In the genomic region with DNA sequence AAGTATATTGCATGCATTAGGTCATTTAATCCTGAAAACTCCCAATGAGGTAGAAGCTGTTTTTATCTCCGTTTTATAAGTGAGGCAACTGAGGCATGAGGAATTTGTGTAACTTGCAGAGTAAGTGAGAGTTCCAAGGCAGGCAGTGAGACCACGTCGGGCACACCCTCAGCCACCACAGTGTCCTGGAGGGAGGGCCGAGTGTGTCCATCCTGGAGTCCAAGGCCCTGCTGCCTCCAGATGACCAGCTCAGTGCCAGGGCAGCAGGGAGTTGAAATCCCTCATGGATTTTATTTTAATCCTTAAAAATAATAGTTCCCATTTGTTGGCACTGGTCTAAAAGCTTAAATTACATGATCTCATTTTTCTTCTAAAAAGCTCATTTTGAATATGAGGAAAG, we compare ENCODE assay signal across 6 cellular contexts.
"Had no signal": no experiment of that assay in that cellular context is flagged by ENCODE, and none has a peak within 500 bp of the region (broad histone marks: within the 10 kb centered on the region; RNA-seq: fewer than 3 reads in every experiment).

No MANE protein-coding gene starts in this region.

- H3K9me3 Mint-ChIP-seq: H9 had no signal

- H3K27ac Mint-ChIP-seq: H9 had no signal

- H3K9ac ChIP-seq: GM23248 had no signal

- DNase-seq: GOT3, HCEC 1CT had no signal

- H3K4me3 Mint-ChIP-seq: H9 had no signal

- FAIRE-seq: H54, K562 had no signal

- H3K4me3 ChIP-seq: GM23248, K562 had no signal

- H3K27ac ChIP-seq: GM23248 had no signal
